ENCODE assay signal across 8 cellular contexts in genomic region chr19:13847900-13848677, GRCh38. TPM values are rescaled to one million over a fixed set of nuclear protein-coding genes. Genes with fewer than 3 reads are reported as not detected.
DNase-seq lines count a peak whose midpoint lies in the region; ATAC-seq, FAIRE-seq and TF ChIP-seq lines count a peak whose summit lies in the region.

No MANE protein-coding gene starts in this region.

- H3K9me3 Mint-ChIP-seq in HFFc6, result no peaks in the 10 kb centered on the region
- no peaks in the 10 kb centered on the region for H3K9me3 Mint-ChIP-seq in activated T-helper 17 cell treated with anti-CD3 and anti-CD28 coated beads, Interleukin-2, amount 50 U/mL, for 72 hours
- no peaks in the 10 kb centered on the region for H3K9me3 Mint-ChIP-seq in stimulated activated memory B cell treated with anti-CD40 and anti-IgM and Interleukin-4, amounts not matched to agents 10 μg/mL and 1 μg/mL and 100 μg/mL, for 72 hours

- H3K9me3 ChIP-seq in iPS-15b (ENCODE audit: control insufficient read depth, insufficient read depth, low read length), result no peaks in the 10 kb centered on the region

- no peak for FAIRE-seq in HTR-8/SVneo (lab: Jason Lieb, UNC)

- H3K4me1 Mint-ChIP-seq in HFFc6 (ENCODE audit: low read depth), result peaks cover 66% of the 10 kb centered on the region
- H3K4me1 Mint-ChIP-seq in activated T-helper 17 cell treated with anti-CD3 and anti-CD28 coated beads, Interleukin-2, amount 50 U/mL, for 72 hours, result peaks cover 26% of the 10 kb centered on the region
- peaks cover 52% of the 10 kb centered on the region for H3K4me1 Mint-ChIP-seq in stimulated activated memory B cell treated with anti-CD40 and anti-IgM and Interleukin-4, amounts not matched to agents 10 μg/mL and 1 μg/mL and 100 μg/mL, for 72 hours

- no peak for ATAC-seq in activated T-helper 17 cell treated with anti-CD3 and anti-CD28 coated beads, Interleukin-2, amount 50 U/mL, for 72 hours (replicated peaks)
- ATAC-seq in stimulated activated memory B cell treated with anti-CD40 and anti-IgM and Interleukin-4, amounts not matched to agents 10 μg/mL and 1 μg/mL and 100 μg/mL, for 72 hours, result no peak
- ATAC-seq in GM18870 (IDR thresholded peaks at IDR 0.05; ENCODE audit: unreplicated experiment), result no peak

- peak overlapping the region; percentile 43 for H3K4me3 ChIP-seq in iPS-15b (ENCODE audit: low read depth, low read length)

- peak overlapping the region; percentile 100 for H3K27ac Mint-ChIP-seq in HFFc6
- peak overlapping the region; percentile 100 for H3K27ac Mint-ChIP-seq in activated T-helper 17 cell treated with anti-CD3 and anti-CD28 coated beads, Interleukin-2, amount 50 U/mL, for 72 hours
- H3K27ac Mint-ChIP-seq in stimulated activated memory B cell treated with anti-CD40 and anti-IgM and Interleukin-4, amounts not matched to agents 10 μg/mL and 1 μg/mL and 100 μg/mL, for 72 hours, result peak overlapping the region; percentile 99

- H3K36me3 ChIP-seq in iPS-15b (ENCODE audit: control insufficient read depth, insufficient read depth, low read length), result no peaks in the 10 kb centered on the region

- peaks cover 4% of the 10 kb centered on the region for H3K27me3 Mint-ChIP-seq in HFFc6 (ENCODE audit: insufficient read depth)
- H3K27me3 Mint-ChIP-seq in activated T-helper 17 cell treated with anti-CD3 and anti-CD28 coated beads, Interleukin-2, amount 50 U/mL, for 72 hours, result no peaks in the 10 kb centered on the region
- no peaks in the 10 kb centered on the region for H3K27me3 Mint-ChIP-seq in stimulated activated memory B cell treated with anti-CD40 and anti-IgM and Interleukin-4, amounts not matched to agents 10 μg/mL and 1 μg/mL and 100 μg/mL, for 72 hours

- TF ChIP-seq CTCF in HFFc6 (IDR thresholded peaks at IDR 0.05), result no peak; the same call in 1 of the 2 replicates

- peaks cover 11% of the 10 kb centered on the region for H3K4me1 ChIP-seq in iPS-15b (ENCODE audit: control insufficient read depth, insufficient read depth, low read length)

- H3K4me3 Mint-ChIP-seq in HFFc6, result peak overlapping the region; percentile 22
- peak overlapping the region; percentile 87 for H3K4me3 Mint-ChIP-seq in activated T-helper 17 cell treated with anti-CD3 and anti-CD28 coated beads, Interleukin-2, amount 50 U/mL, for 72 hours
- peak overlapping the region; percentile 48 for H3K4me3 Mint-ChIP-seq in stimulated activated memory B cell treated with anti-CD40 and anti-IgM and Interleukin-4, amounts not matched to agents 10 μg/mL and 1 μg/mL and 100 μg/mL, for 72 hours

- no peaks in the 10 kb centered on the region for H3K36me3 Mint-ChIP-seq in HFFc6 (ENCODE audit: low read depth)
- peaks cover 22% of the 10 kb centered on the region for H3K36me3 Mint-ChIP-seq in activated T-helper 17 cell treated with anti-CD3 and anti-CD28 coated beads, Interleukin-2, amount 50 U/mL, for 72 hours (ENCODE audit: low read depth)
- H3K36me3 Mint-ChIP-seq in stimulated activated memory B cell treated with anti-CD40 and anti-IgM and Interleukin-4, amounts not matched to agents 10 μg/mL and 1 μg/mL and 100 μg/mL, for 72 hours, result no peaks in the 10 kb centered on the region

- DNase-seq in HFFc6 (no peak), putamen (ENCODE audit: low spot score) (no peak), HTR-8/SVneo (ENCODE audit: insufficient read length, low spot score) (no peak), HuH-7 (ENCODE audit: low spot score) (no peak)

- no peaks in the 10 kb centered on the region for H3K27me3 ChIP-seq in iPS-15b (ENCODE audit: control insufficient read depth, insufficient read depth, low read length)

- no peak overlapping the region for H3K9ac ChIP-seq in iPS-15b (ENCODE audit: low read depth, low read length)

RNA-seq across cellular contexts. Expression of gene NANOS3, which starts 28.8 kb away (rescaled TPM):
- 1 to 10 TPM in 5 of 6 experiments, under 1 TPM in 1; 0.91 to 1.7 (median 1.4) TPM for total RNA-seq in HFFc6 (2021; fragmentation: NEBNext Ultra II Directional; extraction: Animal tissue kit (Norgen Biotek cat#: 25700))
- total RNA-seq in activated T-helper 17 cell treated with anti-CD3 and anti-CD28 coated beads, Interleukin-2, amount 50 U/mL, for 72 hours, result 1 to 10 TPM; 1.2 to 3.6 TPM

RNA-seq across cellular contexts. Expression of gene ZSWIM4, which starts 52.8 kb away (rescaled TPM):
- 1 to 10 TPM; 5.0 to 6.0 (median 5.2) TPM for total RNA-seq in HFFc6 (2021; fragmentation: NEBNext Ultra II Directional; extraction: Animal tissue kit (Norgen Biotek cat#: 25700))
- total RNA-seq in activated T-helper 17 cell treated with anti-CD3 and anti-CD28 coated beads, Interleukin-2, amount 50 U/mL, for 72 hours, result 10 to 100 TPM in 1 of 2 donors, 1 to 10 TPM in 1; 5.4 to 10.6 TPM

RNA-seq across cellular contexts. Expression of gene BRME1, which starts 57.8 kb away (rescaled TPM):
- total RNA-seq in HFFc6 (2021; fragmentation: NEBNext Ultra II Directional; extraction: Animal tissue kit (Norgen Biotek cat#: 25700)), result under 1 TPM; 0.37 to 0.67 (median 0.55) TPM
- 10 to 100 TPM in 1 of 2 donors, 1 to 10 TPM in 1; 4.8 to 12.5 TPM for total RNA-seq in activated T-helper 17 cell treated with anti-CD3 and anti-CD28 coated beads, Interleukin-2, amount 50 U/mL, for 72 hours

RNA-seq across cellular contexts. Expression of gene CC2D1A, which starts 57.9 kb away (rescaled TPM):
- total RNA-seq in HFFc6 (2021; fragmentation: NEBNext Ultra II Directional; extraction: Animal tissue kit (Norgen Biotek cat#: 25700)), result 10 to 100 TPM; 22.9 to 28.3 (median 25.5) TPM
- 10 to 100 TPM; 34.6 to 35.4 TPM for total RNA-seq in activated T-helper 17 cell treated with anti-CD3 and anti-CD28 coated beads, Interleukin-2, amount 50 U/mL, for 72 hours

Comparison
In these comparisons a context has a peak if more than half of its experiments do, and no peak if none do; other contexts are left out.
1. H3K4me3 Mint-ChIP-seq: peak in every context shown above with its lines; median percentile 87 in activated T-helper 17 cell treated with anti-CD3 and anti-CD28 coated beads, Interleukin-2, amount 50 U/mL, for 72 hours; 48 in stimulated activated memory B cell treated with anti-CD40 and anti-IgM and Interleukin-4, amounts not matched to agents 10 μg/mL and 1 μg/mL and 100 μg/mL, for 72 hours; 22 in HFFc6.